Comparison of ENCODE assay signal across 1 cellular context in genomic region chr5:173057062-173057924, GRCh38.
A peak's percentile ranks its signal among the peaks of the same experiment; 100 is the strongest.
TF ChIP-seq lines count a peak whose summit lies in the region.

No MANE protein-coding gene starts in this region.

TF ChIP-seq in SK-N-SH, 30 proteins besides CTCF, POLR2A, EP300 and RAD21 (continued from another document):
- TF ChIP-seq REST (IDR thresholded peaks at IDR 0.05; ENCODE audit: low read depth, low read length) = no peak
- TF ChIP-seq PBX3 (IDR thresholded peaks at IDR 0.05) = peak; percentile 100
- TF ChIP-seq NFIC (IDR thresholded peaks at IDR 0.05; ENCODE audit: borderline replicate concordance) = no peak
- TF ChIP-seq MAX (IDR thresholded peaks at IDR 0.05; ENCODE audit: low read depth) = peak; percentile 68
- 0 out of 2 replicates have a peak, but pooled peaks have one; percentile 80 for TF ChIP-seq SIN3A (IDR thresholded peaks at IDR 0.05; ENCODE audit: borderline replicate concordance, low read depth, low read length)
- TF ChIP-seq FOSL2 (IDR thresholded peaks at IDR 0.05; ENCODE audit: borderline replicate concordance, low read depth) = no peak
- peak; percentile 93 for TF ChIP-seq CHD2 (IDR thresholded peaks at IDR 0.05; ENCODE audit: low read length, partially characterized antibody)
- TF ChIP-seq USF2 (IDR thresholded peaks at IDR 0.05; ENCODE audit: borderline replicate concordance, low read depth, low read length) = no peak
- no peak for TF ChIP-seq EZH2phosphoT487 (IDR thresholded peaks at IDR 0.05; ENCODE audit: borderline replicate concordance, low read depth)
- no peak; the same call in 1 of the 2 replicates for TF ChIP-seq MXI1 (IDR thresholded peaks at IDR 0.05; ENCODE audit: low read depth, low read length)
- no peak for TF ChIP-seq NRF1 (IDR thresholded peaks at IDR 0.05; ENCODE audit: low read depth, low read length)
- TF ChIP-seq SMC3 (IDR thresholded peaks at IDR 0.05; ENCODE audit: low read depth, low read length) = no peak
- no peak for TF ChIP-seq RXRA (IDR thresholded peaks at IDR 0.05; ENCODE audit: borderline replicate concordance, low read depth)
